Comparison of ENCODE assay signal across 10 cellular contexts in the genomic region with DNA sequence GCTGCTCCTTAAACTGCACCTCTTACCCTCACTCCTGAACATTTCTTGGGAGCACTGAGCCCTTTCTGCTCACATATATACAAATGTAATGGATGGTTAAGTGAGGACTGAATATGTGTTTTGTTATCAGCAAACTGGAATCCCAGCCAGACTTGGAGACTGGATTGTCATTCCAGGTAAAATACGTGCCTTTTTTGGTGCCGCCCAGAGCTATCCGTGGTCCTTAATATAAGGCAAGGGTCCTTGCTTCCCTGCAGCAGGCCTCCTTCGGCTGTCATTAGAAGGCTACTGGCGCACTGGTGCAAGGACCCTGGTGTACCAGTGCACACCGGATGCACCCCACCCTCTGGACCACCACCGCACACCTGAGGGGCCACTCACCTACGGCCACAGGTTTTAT. TPM values are rescaled to one million over a fixed set of nuclear protein-coding genes. Genes with fewer than 3 reads are reported as not detected.
DNase-seq lines count a peak whose midpoint lies in the region; ATAC-seq and TF ChIP-seq lines count a peak whose summit lies in the region.
"Had no signal": no experiment of that assay in that cellular context is flagged by ENCODE, and none has a peak within 500 bp of the region (broad histone marks: within the 10 kb centered on the region; RNA-seq: fewer than 3 reads in every experiment).

No MANE protein-coding gene starts in this region.

- H3K27me3 ChIP-seq in breast epithelium: peaks cover 4 to 39% of the 10 kb centered on the region in 2 donors
- H3K27me3 ChIP-seq in SJCRH30: no peaks in the 10 kb centered on the region
- no peaks in the 10 kb centered on the region for H3K27me3 ChIP-seq in testis

- TF ChIP-seq POLR2A in breast epithelium (IDR thresholded peaks at IDR 0.05): no peak
- TF ChIP-seq POLR2A in testis (IDR thresholded peaks at IDR 0.05): no peak

- BruUV-seq in MCF 10A (replicated peaks; lab: Mats Ljungman, UMichigan): no TSS peak

- POLR2A ChIA-PET in MCF 10A (lab: Yijun Ruan, JAX): no interaction called here

- no peak overlapping the region for H3K27ac Mint-ChIP-seq in MCF 10A (ENCODE audit: low read depth, unreplicated experiment)

- H3K27ac ChIP-seq in breast epithelium: no peak overlapping the region
- no peak overlapping the region for H3K27ac ChIP-seq in SJCRH30
- H3K27ac ChIP-seq in testis: no peak overlapping the region
- H3K27ac ChIP-seq: ascending aorta had no signal

- H3K4me1 ChIP-seq in breast epithelium (peaks cover 0 to 4% of the 10 kb centered on the region in 2 donors), SJCRH30 (no peaks in the 10 kb centered on the region), testis (no peaks in the 10 kb centered on the region)

- H3K36me3 ChIP-seq in breast epithelium (no peaks in the 10 kb centered on the region), SJCRH30 (no peaks in the 10 kb centered on the region), testis (ENCODE audit: low read depth, missing control alignments) (no peaks in the 10 kb centered on the region)
- H3K36me3 ChIP-seq: ascending aorta had no signal

- ATAC-seq in HG03521 (IDR thresholded peaks at IDR 0.05; ENCODE audit: unreplicated experiment): no peak

- H3K9me3 ChIP-seq in breast epithelium: no peaks in the 10 kb centered on the region
- H3K9me3 ChIP-seq in SJCRH30 (replicated peaks): no peaks in the 10 kb centered on the region
- H3K9me3 ChIP-seq in testis: no peaks in the 10 kb centered on the region
- H3K9me3 ChIP-seq: ascending aorta had no signal

- no peaks in the 10 kb centered on the region for H3K36me3 Mint-ChIP-seq in MCF 10A (ENCODE audit: insufficient read depth, unreplicated experiment)

- intact Hi-C loops in breast epithelium (cut with DNase I; ENCODE audit: low total_unique reads) (no loop called here), MCF 10A (cut with micrococcal nuclease) (no loop called here), testis (cut with DNase I; ENCODE audit: low total_unique reads) (no loop called here)

- CTCF ChIA-PET in MCF 10A (lab: Yijun Ruan, JAX): no interaction called here

- TF ChIP-seq CTCF in breast epithelium (IDR thresholded peaks at IDR 0.05) (no peak), MCF 10A (IDR thresholded peaks at IDR 0.05; ENCODE audit: unreplicated experiment) (no peak), testis (IDR thresholded peaks at IDR 0.05) (no peak)

- peaks cover 26% of the 10 kb centered on the region for H3K9me3 Mint-ChIP-seq in MCF 10A (ENCODE audit: unreplicated experiment)

- H3K27me3 Mint-ChIP-seq in MCF 10A (ENCODE audit: insufficient read depth, unreplicated experiment): no peaks in the 10 kb centered on the region

- H3K4me1 Mint-ChIP-seq in MCF 10A (ENCODE audit: insufficient read depth, unreplicated experiment): no peaks in the 10 kb centered on the region

- no peak overlapping the region for H3K4me3 Mint-ChIP-seq in MCF 10A (ENCODE audit: unreplicated experiment)

- WGBS in testis, 2 donors: 5 to 12% methylated on average over 7 to 8 of the region's 8 CpGs

- DNase-seq in breast epithelium (ENCODE audit: low spot score in 2 of 2): no peak
- no peak for DNase-seq in MCF 10A (ENCODE audit: unreplicated experiment)
- no peak for DNase-seq in SJCRH30
- peak; percentile 60 for DNase-seq in iPS-NIHi11 (ENCODE audit: low spot score)
- DNase-seq in testis: no peak
- DNase-seq in stimulated activated CD4-positive, alpha-beta T cell treated with anti-CD3 and anti-CD28 coated beads, Interleukin-2, amount 100 ng/mL, for 24 hours: no peak
- no peak for DNase-seq in activated gamma-delta T cell treated with Interleukin-2 at 50 U/mL for 16 hours
- DNase-seq: hippocampal formation had no signal

- H3K4me3 ChIP-seq in breast epithelium (peak overlapping the region in 2 of 3 donors; percentile 54 to 74), SJCRH30 (peak overlapping the region; percentile 62), testis (peak overlapping the region; percentile 50)

RNA-seq across cellular contexts. Expression of gene GABRB3, which starts 1.1 kb away (rescaled TPM):
- total RNA-seq in breast epithelium (1 to 10 TPM in 2 of 3 donors, under 1 TPM in 1; 0.98 to 1.8 (median 1.1) TPM), MCF 10A (2022) (not detected in 2 replicates), testis (10 to 100 TPM; 16.2 to 19.6 TPM)
- total RNA-seq in SJCRH30 (2014; rRNA removed; shearing (Covaris generic)): 5.2 and 6.1 TPM in 2 replicates
- polyA plus RNA-seq in testis (ENCODE audit: insufficient read depth, low read depth, low replicate concordance): 11.8 TPM
- total RNA-seq: ascending aorta had no signal
